Comparison of ENCODE assay signal across 8 cellular contexts in the genomic region with DNA sequence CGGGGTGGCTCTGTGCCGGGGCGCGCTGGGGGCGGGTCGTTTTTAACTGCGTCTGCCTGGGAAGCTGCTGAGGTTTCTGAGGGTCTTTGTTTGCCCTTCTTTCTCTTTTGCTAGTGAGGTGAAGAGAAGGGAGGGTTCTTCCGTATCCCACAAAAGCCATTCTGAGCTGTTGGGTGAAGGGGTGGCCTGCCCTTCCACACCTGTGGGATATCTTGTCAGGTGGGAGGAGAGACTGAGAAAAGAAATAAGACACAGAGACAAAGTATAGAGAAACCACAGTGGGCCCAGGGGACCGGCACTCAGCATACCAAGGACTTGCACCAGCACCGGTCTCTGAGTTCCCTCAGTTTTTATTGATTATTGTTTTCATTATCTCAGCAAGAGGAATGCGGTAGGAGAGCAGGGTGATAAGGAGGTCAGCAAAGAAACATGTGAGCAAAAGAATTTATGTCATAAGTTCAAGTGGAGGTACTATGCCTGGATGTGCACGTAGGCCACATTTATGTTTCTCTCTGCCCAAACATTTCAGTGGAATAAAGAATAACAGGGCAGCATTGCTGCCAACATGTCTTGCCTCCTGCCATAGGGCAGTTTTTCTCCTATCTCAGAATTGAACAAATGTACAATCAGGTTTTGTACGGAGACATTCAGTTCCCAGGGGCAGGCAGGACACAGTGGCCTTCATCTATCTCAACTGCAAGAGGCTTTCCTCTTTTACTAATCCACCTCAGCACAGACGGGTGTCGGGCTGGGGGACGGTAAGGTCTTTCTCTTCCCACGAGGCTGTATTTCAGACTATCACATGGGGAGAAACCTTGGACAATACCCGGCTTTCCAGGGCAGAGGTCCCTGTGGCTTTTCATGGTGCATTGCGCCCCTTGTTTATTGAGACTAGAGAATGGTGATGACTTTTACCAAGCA. TPM values are rescaled to one million over a fixed set of nuclear protein-coding genes. Genes with fewer than 3 reads are reported as not detected.
DNase-seq lines count a peak whose midpoint lies in the region; ATAC-seq and TF ChIP-seq lines count a peak whose summit lies in the region.

No MANE protein-coding gene starts in this region.

- H3K4me3 ChIP-seq in Peyer's patch (peak overlapping the region; percentile 62 to 92 (median 66)), esophagus muscularis mucosa (peak overlapping the region; percentile 62 to 83 (median 75)), neuron (ENCODE audit: low read length) (peak overlapping the region; percentile 89)

- H3K9me3 ChIP-seq in Peyer's patch (no peaks in the 10 kb centered on the region), esophagus muscularis mucosa (no peaks in the 10 kb centered on the region), neuron (ENCODE audit: low read length) (no peaks in the 10 kb centered on the region)

- H3K27ac Mint-ChIP-seq in HFFc6, result peak overlapping the region; percentile 95

- H3K27me3 ChIP-seq in Peyer's patch (no peaks in the 10 kb centered on the region), esophagus muscularis mucosa (peaks cover 0 to 7% (median 0%) of the 10 kb centered on the region in 4 donors), neuron (ENCODE audit: insufficient read depth, low read length) (no peaks in the 10 kb centered on the region)

- no peaks in the 10 kb centered on the region for H3K9me3 Mint-ChIP-seq in HFFc6

- H3K27me3 Mint-ChIP-seq in HFFc6 (ENCODE audit: insufficient read depth), result peaks cover 1% of the 10 kb centered on the region

- TF ChIP-seq EP300 in esophagus muscularis mucosa (IDR thresholded peaks at IDR 0.05), result no peak

- no peak overlapping the region for H2AFZ ChIP-seq in neuron (ENCODE audit: low read depth, low read length)

- intact Hi-C loops in esophagus muscularis mucosa (cut with DNase I), result no loop called here

- peaks cover 0 to 8% (median 3%) of the 10 kb centered on the region in 4 donors for H3K4me1 ChIP-seq in Peyer's patch
- peaks cover 0 to 27% (median 16%) of the 10 kb centered on the region in 4 donors for H3K4me1 ChIP-seq in esophagus muscularis mucosa
- peaks cover 14% of the 10 kb centered on the region for H3K4me1 ChIP-seq in neuron (ENCODE audit: insufficient read depth, low read length)

- WGBS in esophagus muscularis mucosa, result 27% methylated on average over 19 of the region's 19 CpGs

- TF ChIP-seq CTCF in HFFc6 (IDR thresholded peaks at IDR 0.05) (no peak), Peyer's patch (IDR thresholded peaks at IDR 0.05) (no peak), esophagus muscularis mucosa (IDR thresholded peaks at IDR 0.05) (no peak)

- peak overlapping the region; percentile 92 for H3K4me3 Mint-ChIP-seq in HFFc6

- peaks cover 28% of the 10 kb centered on the region for H3K4me1 Mint-ChIP-seq in HFFc6 (ENCODE audit: low read depth)

- TF ChIP-seq POLR2A in GM18505 (IDR thresholded peaks at IDR 0.05; ENCODE audit: borderline replicate concordance, extremely low read depth, insufficient read depth, insufficient read length) (no peak), Peyer's patch (IDR thresholded peaks at IDR 0.05) (no peak), esophagus muscularis mucosa (IDR thresholded peaks at IDR 0.05; ENCODE audit: low read depth) (no peak)

- DNase-seq in HFFc6, result no peak
- DNase-seq in Peyer's patch, result peak in 1 of 3 donors; percentile 20
- DNase-seq in esophagus muscularis mucosa (ENCODE audit: extremely low spot score), result no peak
- no peak for DNase-seq in NCI-H1694 treated with DMSO at 0.1 percent for 48 hours (lab: John Stamatoyannopoulos, UW)
- DNase-seq in superior temporal gyrus (ENCODE audit: extremely low spot score), result no peak
- DNase-seq in NK-92 (lab: John Stamatoyannopoulos, UW; ENCODE audit: unreplicated experiment), result no peak

- ATAC-seq in GM18505 (IDR thresholded peaks at IDR 0.05; ENCODE audit: unreplicated experiment), result peak; percentile 7

- H3K36me3 ChIP-seq in Peyer's patch, result peaks cover 0 to 4% (median 0%) of the 10 kb centered on the region in 3 donors
- H3K36me3 ChIP-seq in esophagus muscularis mucosa, result peaks cover 0 to 8% (median 0%) of the 10 kb centered on the region in 4 donors
- H3K36me3 ChIP-seq in neuron (ENCODE audit: insufficient read depth, low read length), result no peaks in the 10 kb centered on the region

- H3K27ac ChIP-seq in Peyer's patch (peak overlapping the region; percentile 92 to 99 (median 94)), esophagus muscularis mucosa (replicated peaks in 1 of 4) (peak overlapping the region; percentile 87 to 96 (median 92))

- no peaks in the 10 kb centered on the region for H3K36me3 Mint-ChIP-seq in HFFc6 (ENCODE audit: low read depth)

RNA-seq across cellular contexts. Expression of a gene that starts 1.0 kb away (rescaled TPM):
- 1 to 10 TPM; 3.4 to 4.7 (median 3.6) TPM for total RNA-seq in HFFc6 (2021; fragmentation: NEBNext Ultra II Directional; extraction: Animal tissue kit (Norgen Biotek cat#: 25700))
- total RNA-seq in Peyer's patch, result 10 to 100 TPM in 3 of 4 donors, 1 to 10 TPM in 1; 9.9 to 17.2 (median 14.4) TPM
- total RNA-seq in esophagus muscularis mucosa, result 1 to 10 TPM; 3.1 to 5.6 (median 4.1) TPM

RNA-seq across cellular contexts. Expression of a gene that starts 48.1 kb away (rescaled TPM):
- total RNA-seq in HFFc6 (2021; fragmentation: NEBNext Ultra II Directional; extraction: Animal tissue kit (Norgen Biotek cat#: 25700)), result 10 to 100 TPM; 18.4 to 28.9 (median 21.1) TPM
- total RNA-seq in Peyer's patch, result 100 to 1,000 TPM in 2 of 4 donors, 10 to 100 TPM in 2; 46.2 to 128 (median 104) TPM
- 10 to 100 TPM; 19.4 to 37.3 (median 30.5) TPM for total RNA-seq in esophagus muscularis mucosa
